8 cellular contexts compared by ENCODE assay signal in the genomic region with DNA sequence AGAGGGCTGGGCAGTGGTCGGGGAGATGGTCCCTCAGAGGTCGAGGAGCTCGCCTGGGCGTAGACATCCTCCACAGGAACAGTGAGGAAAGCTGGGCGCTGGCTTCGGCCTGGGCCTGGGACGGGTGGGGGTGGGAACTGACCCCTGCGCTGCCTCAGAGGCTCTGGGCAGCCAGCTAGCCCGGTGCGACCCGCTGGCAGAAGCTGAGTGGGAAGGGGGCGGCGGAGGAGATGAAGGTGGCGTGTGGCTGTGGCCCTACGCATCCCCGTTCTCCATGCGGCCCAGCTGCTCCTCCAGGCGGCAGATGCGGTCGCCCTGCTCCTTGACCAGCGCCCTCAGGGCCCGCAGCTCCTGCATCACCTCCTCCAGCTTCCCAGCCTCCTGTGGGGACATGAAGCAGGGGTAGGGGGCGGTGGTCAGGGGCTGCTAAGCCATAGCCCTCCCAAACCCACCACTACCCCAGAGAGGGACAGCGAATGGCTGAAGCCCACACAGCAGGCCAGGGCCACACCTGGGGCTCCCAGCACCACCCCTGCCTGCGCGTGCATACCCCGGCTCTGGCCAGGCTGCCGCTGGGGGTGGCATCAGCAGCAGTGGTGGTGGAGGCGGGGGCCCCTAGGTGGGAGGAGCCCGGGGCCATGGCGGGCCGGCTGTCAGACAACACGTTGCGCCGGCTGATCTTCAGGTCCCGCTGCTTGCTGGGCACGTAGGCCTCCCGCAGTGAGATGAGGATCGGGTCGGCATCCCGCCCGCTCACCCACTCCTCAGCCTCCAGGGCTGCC. TPM values are rescaled to one million over a fixed set of nuclear protein-coding genes. Genes with fewer than 3 reads are reported as not detected.
DNase-seq lines count a peak whose midpoint lies in the region; ATAC-seq and TF ChIP-seq lines count a peak whose summit lies in the region.

No MANE protein-coding gene starts in this region.

- peak; percentile 62 for TF ChIP-seq POLR2A in GM18505 (IDR thresholded peaks at IDR 0.05; ENCODE audit: borderline replicate concordance, extremely low read depth, insufficient read depth, insufficient read length)

- H3K27ac Mint-ChIP-seq in activated CD4-positive, alpha-beta T cell treated with anti-CD3 and anti-CD28 coated beads for 36 hours = peak overlapping the region; percentile 97
- peak overlapping the region; percentile 60 for H3K27ac Mint-ChIP-seq in dendritic cell treated with granulocyte-macrophage colony-stimulating factor and Interleukin-4, amounts not matched to agents 40 ng/mL and 50 ng/mL, for 4 days

- intact Hi-C loops in activated CD4-positive, alpha-beta T cell treated with anti-CD3 and anti-CD28 coated beads for 36 hours (cut with DNase I, micrococcal nuclease) = loop anchor here (1.0 to 2.0 kb wide), 5 partner anchors 26 to 68 kb away; no protein-coding TSS in a partner anchor
- intact Hi-C loops in dendritic cell treated with granulocyte-macrophage colony-stimulating factor and Interleukin-4, amounts not matched to agents 40 ng/mL and 50 ng/mL, for 4 days (cut with micrococcal nuclease) = loop anchor here (5.0 kb wide), 1 partner anchor 69 kb away; a partner anchor contains a TSS

- POLR2A ChIA-PET in activated CD4-positive, alpha-beta T cell treated with anti-CD3 and anti-CD28 coated beads for 36 hours (lab: Charles Lee) = interaction anchor here (0.6 to 2.5 kb wide), 7 partner anchors 8 to 48 kb away, joined by 3 to 9 read pairs (median 4); a partner anchor contains a TSS

- H3K36me3 Mint-ChIP-seq in activated CD4-positive, alpha-beta T cell treated with anti-CD3 and anti-CD28 coated beads for 36 hours (ENCODE audit: low read depth) = peaks cover 49% of the 10 kb centered on the region
- H3K36me3 Mint-ChIP-seq in dendritic cell treated with granulocyte-macrophage colony-stimulating factor and Interleukin-4, amounts not matched to agents 40 ng/mL and 50 ng/mL, for 4 days (ENCODE audit: low read depth) = peaks cover 96% of the 10 kb centered on the region

- H3K9me3 Mint-ChIP-seq in activated CD4-positive, alpha-beta T cell treated with anti-CD3 and anti-CD28 coated beads for 36 hours (ENCODE audit: low read depth) = no peaks in the 10 kb centered on the region
- H3K9me3 Mint-ChIP-seq in dendritic cell treated with granulocyte-macrophage colony-stimulating factor and Interleukin-4, amounts not matched to agents 40 ng/mL and 50 ng/mL, for 4 days = no peaks in the 10 kb centered on the region

- peak overlapping the region; percentile 84 for H3K4me3 Mint-ChIP-seq in activated CD4-positive, alpha-beta T cell treated with anti-CD3 and anti-CD28 coated beads for 36 hours
- no peak overlapping the region for H3K4me3 Mint-ChIP-seq in dendritic cell treated with granulocyte-macrophage colony-stimulating factor and Interleukin-4, amounts not matched to agents 40 ng/mL and 50 ng/mL, for 4 days

- no peaks in the 10 kb centered on the region for H3K27me3 Mint-ChIP-seq in activated CD4-positive, alpha-beta T cell treated with anti-CD3 and anti-CD28 coated beads for 36 hours
- no peaks in the 10 kb centered on the region for H3K27me3 Mint-ChIP-seq in dendritic cell treated with granulocyte-macrophage colony-stimulating factor and Interleukin-4, amounts not matched to agents 40 ng/mL and 50 ng/mL, for 4 days

- ATAC-seq in GM18505 (IDR thresholded peaks at IDR 0.05; ENCODE audit: unreplicated experiment) = no peak
- ATAC-seq in activated CD4-positive, alpha-beta T cell treated with anti-CD3 and anti-CD28 coated beads for 36 hours = peak; percentile 56
- no peak for ATAC-seq in HG02840 (IDR thresholded peaks at IDR 0.05; ENCODE audit: low FRiP score, unreplicated experiment)

- DNase-seq in activated CD4-positive, alpha-beta T cell treated with anti-CD3 and anti-CD28 coated beads for 36 hours = peak; percentile 94
- peak; percentile 77 to 78 for DNase-seq in stimulated activated CD4-positive, alpha-beta T cell treated with anti-CD3 and anti-CD28 coated beads, Interleukin-4, amount 100 ng/mL, for 48 hours (ENCODE audit: low read depth in 2 of 2)
- no peak for DNase-seq in AG08396 (ENCODE audit: low spot score)
- no peak for DNase-seq in NAMALWA (ENCODE audit: low spot score)
- no peak for DNase-seq in SHP77 treated with DMSO at 0.1 percent for 48 hours (lab: John Stamatoyannopoulos, UW)

- CTCF ChIA-PET in activated CD4-positive, alpha-beta T cell treated with anti-CD3 and anti-CD28 coated beads for 36 hours (lab: Charles Lee) = interaction anchor here (0.6 to 3.0 kb wide), 10 partner anchors 9 to 121 kb away, joined by 3 to 16 read pairs (median 3); a partner anchor contains a TSS

- peaks cover 57% of the 10 kb centered on the region for H3K4me1 Mint-ChIP-seq in activated CD4-positive, alpha-beta T cell treated with anti-CD3 and anti-CD28 coated beads for 36 hours
- peaks cover 70% of the 10 kb centered on the region for H3K4me1 Mint-ChIP-seq in dendritic cell treated with granulocyte-macrophage colony-stimulating factor and Interleukin-4, amounts not matched to agents 40 ng/mL and 50 ng/mL, for 4 days (ENCODE audit: low read depth)

RNA-seq across cellular contexts. Expression of a gene that starts 0.8 kb away (rescaled TPM):
- total RNA-seq in activated CD4-positive, alpha-beta T cell treated with anti-CD3 and anti-CD28 coated beads for 36 hours = 10 to 100 TPM; 80.1 to 83.4 TPM

RNA-seq across cellular contexts. Expression of a gene that starts 5.0 kb away (rescaled TPM):
- total RNA-seq in activated CD4-positive, alpha-beta T cell treated with anti-CD3 and anti-CD28 coated beads for 36 hours = 100 to 1,000 TPM; 178 to 285 TPM

RNA-seq across cellular contexts. Expression of a gene that starts 10.0 kb away (rescaled TPM):
- 10 to 100 TPM; 53.4 to 57.2 TPM for total RNA-seq in activated CD4-positive, alpha-beta T cell treated with anti-CD3 and anti-CD28 coated beads for 36 hours

RNA-seq across cellular contexts. Expression of a gene that starts 14.2 kb away (rescaled TPM):
- total RNA-seq in activated CD4-positive, alpha-beta T cell treated with anti-CD3 and anti-CD28 coated beads for 36 hours = not detected

RNA-seq across cellular contexts. Expression of a gene that starts 16.8 kb away (rescaled TPM):
- under 1 TPM; 0.37 to 0.46 TPM for total RNA-seq in activated CD4-positive, alpha-beta T cell treated with anti-CD3 and anti-CD28 coated beads for 36 hours

Comparison
In these comparisons a context has a peak if more than half of its experiments do, and no peak if none do; other contexts are left out.
1. DNase-seq: peak in activated CD4-positive, alpha-beta T cell treated with anti-CD3 and anti-CD28 coated beads for 36 hours (single experiment) and stimulated activated CD4-positive, alpha-beta T cell treated with anti-CD3 and anti-CD28 coated beads, Interleukin-4, amount 100 ng/mL, for 48 hours (2 of 2); none in AG08396 (single experiment), NAMALWA (single experiment) and SHP77 treated with DMSO at 0.1 percent for 48 hours (single experiment).